16 cellular contexts compared by ENCODE assay signal in the genomic region with DNA sequence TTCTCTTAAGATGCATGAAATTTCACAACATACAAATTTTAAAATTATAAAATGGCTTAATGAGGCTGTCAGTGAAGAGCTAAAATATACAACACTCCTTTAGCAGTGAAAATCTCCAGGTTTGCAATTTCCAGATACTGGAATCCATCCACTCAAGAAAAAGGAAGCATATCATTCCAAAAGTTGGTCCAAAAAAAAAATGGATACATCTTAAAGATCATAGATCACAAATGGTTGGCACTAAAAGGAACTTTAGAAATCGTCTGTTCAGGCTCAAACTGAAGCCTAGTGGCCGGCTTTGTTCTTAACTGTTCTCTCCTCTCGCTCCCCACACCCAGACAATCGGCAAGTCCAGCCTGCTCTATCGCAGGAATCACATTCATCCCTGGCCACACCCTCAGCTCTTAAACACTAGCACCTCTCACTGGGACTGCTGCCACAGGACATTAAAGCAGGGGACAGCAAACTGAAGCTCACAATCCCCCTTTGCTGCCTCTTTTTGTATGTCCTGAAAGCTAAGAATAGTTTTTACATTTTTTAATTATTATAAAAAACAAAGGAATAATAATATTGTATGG.
DNase-seq lines count a peak whose midpoint lies in the region; ATAC-seq lines count a peak whose summit lies in the region.
"Had no signal": no experiment of that assay in that cellular context is flagged by ENCODE, and none has a peak within 500 bp of the region (broad histone marks: within the 10 kb centered on the region; RNA-seq: fewer than 3 reads in every experiment).

No MANE protein-coding gene starts in this region.

- no peak overlapping the region for H3K4me2 ChIP-seq in neuronal stem cell (ENCODE audit: insufficient read depth, low read length, poor library complexity, severe bottlenecking)
- H3K4me2 ChIP-seq: SK-N-SH had no signal

- no peaks in the 10 kb centered on the region for H3K9me3 Mint-ChIP-seq in activated CD4-positive, alpha-beta T cell treated with anti-CD3 and anti-CD28 coated beads, Interleukin-2, amount 10 ng/mL, durations not matched to agents 24 days and 14 days

- no peak overlapping the region for H3K4ac ChIP-seq in neuronal stem cell (ENCODE audit: low read length)

- H3K27ac Mint-ChIP-seq in activated CD4-positive, alpha-beta T cell treated with anti-CD3 and anti-CD28 coated beads, Interleukin-2, amount 10 ng/mL, durations not matched to agents 24 days and 14 days = no peak overlapping the region
- H3K27ac Mint-ChIP-seq: natural killer cell had no signal

- no peak overlapping the region for H3K14ac ChIP-seq in neuronal stem cell (ENCODE audit: low read length)

- no CpG with 5 or more reads among the region's 5 CpGs for WGBS in neuronal stem cell (ENCODE audit: extremely low coverage in 2 of 2, insufficient read length in 2 of 2, insufficient replicate concordance in 1 of 2), 2 donors

- no peak overlapping the region for H2BK120ac ChIP-seq in neuronal stem cell (ENCODE audit: low read depth, low read length)

- H3K23ac ChIP-seq in neuronal stem cell (ENCODE audit: low read depth, low read length, poor library complexity) = no peak overlapping the region

- no peaks in the 10 kb centered on the region for H3K27me3 Mint-ChIP-seq in activated CD4-positive, alpha-beta T cell treated with anti-CD3 and anti-CD28 coated beads, Interleukin-2, amount 10 ng/mL, durations not matched to agents 24 days and 14 days

- no peak overlapping the region for H2BK12ac ChIP-seq in neuronal stem cell (ENCODE audit: low read length)

- no peak overlapping the region for H2BK15ac ChIP-seq in neuronal stem cell (ENCODE audit: low read length)

- no peak overlapping the region for H3K4me3 Mint-ChIP-seq in activated CD4-positive, alpha-beta T cell treated with anti-CD3 and anti-CD28 coated beads, Interleukin-2, amount 10 ng/mL, durations not matched to agents 24 days and 14 days
- H3K4me3 Mint-ChIP-seq: CD14-positive monocyte, natural killer cell had no signal

- no peaks in the 10 kb centered on the region for H3K4me1 ChIP-seq in neuronal stem cell (ENCODE audit: control insufficient read depth in 2 of 2, insufficient read depth in 1 of 2, low read depth in 1 of 2, low read length in 2 of 2)
- H3K4me1 ChIP-seq: left lung had no signal

- no peaks in the 10 kb centered on the region for H3K36me3 ChIP-seq in neuronal stem cell (replicated peaks in 1 of 2; ENCODE audit: control insufficient read depth in 2 of 2, insufficient read depth in 2 of 2, low read length in 2 of 2)
- H3K36me3 ChIP-seq: left lung, transverse colon had no signal

- ATAC-seq in HG02623 (IDR thresholded peaks at IDR 0.05; ENCODE audit: unreplicated experiment) = no peak
- ATAC-seq: left lung, natural killer cell had no signal

- H3K27ac ChIP-seq in neuronal stem cell (replicated peaks; ENCODE audit: low read length) = no peak overlapping the region
- H3K27ac ChIP-seq: left lung had no signal

- H3K4me1 Mint-ChIP-seq in activated CD4-positive, alpha-beta T cell treated with anti-CD3 and anti-CD28 coated beads, Interleukin-2, amount 10 ng/mL, durations not matched to agents 24 days and 14 days = no peaks in the 10 kb centered on the region
- H3K4me1 Mint-ChIP-seq: CD14-positive monocyte, natural killer cell had no signal

- no peak overlapping the region for H2BK5ac ChIP-seq in neuronal stem cell (ENCODE audit: low read length)

- H3K79me1 ChIP-seq in neuronal stem cell (ENCODE audit: low read depth, low read length) = no peaks in the 10 kb centered on the region

- H2AK5ac ChIP-seq in neuronal stem cell (ENCODE audit: low read depth, low read length) = no peak overlapping the region

- no peak overlapping the region for H4K8ac ChIP-seq in neuronal stem cell (ENCODE audit: low read depth, low read length)

- no peak overlapping the region for H3K18ac ChIP-seq in neuronal stem cell (ENCODE audit: low read length)

- intact Hi-C loops in activated CD4-positive, alpha-beta T cell treated with anti-CD3 and anti-CD28 coated beads, Interleukin-2, amount 10 ng/mL, durations not matched to agents 24 days and 14 days (cut with micrococcal nuclease) = no loop called here

- no peak overlapping the region for H3K9ac ChIP-seq in neuronal stem cell (ENCODE audit: low read depth, low read length, poor library complexity)
- H3K9ac ChIP-seq: SK-N-SH had no signal

- DNase-seq in Daoy (ENCODE audit: low read depth) (peak; percentile 14), M059J (ENCODE audit: low read depth) (peak; percentile 54), ecto neural progenitor cell (ENCODE audit: low spot score) (peak; percentile 62), neuronal stem cell (ENCODE audit: low spot score) (peak; percentile 32), SKM-1 treated with dmso at 0.1 percent for 144 hours (lab: John Stamatoyannopoulos, UW; ENCODE audit: unreplicated experiment) (no peak)
- DNase-seq in activated CD4-positive, alpha-beta T cell treated with anti-CD3 and anti-CD28 coated beads, Interleukin-2, amount 10 ng/mL, durations not matched to agents 24 days and 14 days = no peak
- DNase-seq: activated CD8-positive, alpha-beta memory T cell treated with anti-CD3 and anti-CD28 coated beads, Interleukin-2, amount 50 U/mL, for 48 hours; activated naive CD4-positive, alpha-beta T cell treated with anti-CD3 and anti-CD28 coated beads, Interleukin-2, amount 50 U/mL, for 16 hours; caudate nucleus; left lung; natural killer cell; SK-N-SH; stimulated activated CD4-positive, alpha-beta T cell treated with anti-CD3 and anti-CD28 coated beads, Interleukin-4, amount 100 ng/mL, for 24 hours; transverse colon had no signal

- peak overlapping the region; percentile 30 for H2AFZ ChIP-seq in neuronal stem cell (ENCODE audit: low read length)

- H3K27me3 ChIP-seq in neuronal stem cell (ENCODE audit: control insufficient read depth in 3 of 3, insufficient read depth in 3 of 3, low read depth in 1 of 3, low read length in 3 of 3) = no peaks in the 10 kb centered on the region
- H3K27me3 ChIP-seq: left lung, transverse colon had no signal

- H3K4me3 ChIP-seq in neuronal stem cell (ENCODE audit: low read length in 2 of 2) = no peak overlapping the region
- H3K4me3 ChIP-seq: left lung, transverse colon had no signal

- H3K9me3 ChIP-seq in neuronal stem cell (replicated peaks in 1 of 2; ENCODE audit: control insufficient read depth in 2 of 2, insufficient read depth in 1 of 2, low read depth in 1 of 2, low read length in 2 of 2) = no peaks in the 10 kb centered on the region
- H3K9me3 ChIP-seq: SK-N-SH, transverse colon had no signal

- no peaks in the 10 kb centered on the region for H3K36me3 Mint-ChIP-seq in activated CD4-positive, alpha-beta T cell treated with anti-CD3 and anti-CD28 coated beads, Interleukin-2, amount 10 ng/mL, durations not matched to agents 24 days and 14 days (ENCODE audit: low read depth)
- H3K36me3 Mint-ChIP-seq: CD14-positive monocyte, natural killer cell had no signal

- H4K91ac ChIP-seq in neuronal stem cell (ENCODE audit: low read depth, low read length, poor library complexity) = no peak overlapping the region

Comparison
In these comparisons a context has a peak if more than half of its experiments do, and no peak if none do; other contexts are left out.
1. DNase-seq: peak in Daoy (single experiment), M059J (single experiment), ecto neural progenitor cell (single experiment) and neuronal stem cell (single experiment); none in activated CD4-positive, alpha-beta T cell treated with anti-CD3 and anti-CD28 coated beads, Interleukin-2, amount 10 ng/mL, durations not matched to agents 24 days and 14 days (single experiment) and SKM-1 treated with dmso at 0.1 percent for 144 hours (single experiment).